In genomic region chr3:128922804-128923459, GRCh38 we compare ENCODE assay signal across 11 cellular contexts. TPM values are rescaled to one million over a fixed set of nuclear protein-coding genes. Genes with fewer than 3 reads are reported as not detected.
DNase-seq lines count a peak whose midpoint lies in the region; ATAC-seq, FAIRE-seq and TF ChIP-seq lines count a peak whose summit lies in the region.
"Had no signal": no experiment of that assay in that cellular context is flagged by ENCODE, and none has a peak within 500 bp of the region (broad histone marks: within the 10 kb centered on the region; RNA-seq: fewer than 3 reads in every experiment).

No MANE protein-coding gene starts in this region.

- peak overlapping the region; percentile 67 for H3K4me3 Mint-ChIP-seq in activated T-helper 1 cell treated with anti-CD3 and anti-CD28 coated beads, Interleukin-12 subunit alpha, Interleukin-12 subunit beta, Interleukin-2, Interleukin-4 antibody, amounts not matched to agents 30 ng/mL and 10 ng/mL and 1 ng/mL, durations not matched to agents 14 hours and 24 hours and 36 hours
- H3K4me3 Mint-ChIP-seq in osteocyte (ENCODE audit: unreplicated experiment), result no peak overlapping the region

- H3K79me2 ChIP-seq in GM23248 (ENCODE audit: insufficient read depth), result no peaks in the 10 kb centered on the region

- no peak overlapping the region for H2AFZ ChIP-seq in GM23248

- peak overlapping the region; percentile 70 for H3K27ac Mint-ChIP-seq in activated T-helper 1 cell treated with anti-CD3 and anti-CD28 coated beads, Interleukin-12 subunit alpha, Interleukin-12 subunit beta, Interleukin-2, Interleukin-4 antibody, amounts not matched to agents 30 ng/mL and 10 ng/mL and 1 ng/mL, durations not matched to agents 14 hours and 24 hours and 36 hours
- no peak overlapping the region for H3K27ac Mint-ChIP-seq in osteocyte (ENCODE audit: unreplicated experiment)

- H3K36me3 ChIP-seq in GM23248 (ENCODE audit: low read depth), result peaks cover 3% of the 10 kb centered on the region; the same call in 1 of the 2 replicates

- 84 to 89% methylated on average over 10 of the region's 10 CpGs for WGBS in GM23248 (ENCODE audit: low coverage in 1 of 2, low lambda C conversion rate in 2 of 2, missing lambda C conversion rate in 2 of 2), 2 experiments

- H3K4me1 Mint-ChIP-seq in activated T-helper 1 cell treated with anti-CD3 and anti-CD28 coated beads, Interleukin-12 subunit alpha, Interleukin-12 subunit beta, Interleukin-2, Interleukin-4 antibody, amounts not matched to agents 30 ng/mL and 10 ng/mL and 1 ng/mL, durations not matched to agents 14 hours and 24 hours and 36 hours (ENCODE audit: low read depth), result peaks cover 37% of the 10 kb centered on the region
- H3K4me1 Mint-ChIP-seq in osteocyte (ENCODE audit: unreplicated experiment), result no peaks in the 10 kb centered on the region

- peaks cover 41% of the 10 kb centered on the region for H3K9me3 Mint-ChIP-seq in activated T-helper 1 cell treated with anti-CD3 and anti-CD28 coated beads, Interleukin-12 subunit alpha, Interleukin-12 subunit beta, Interleukin-2, Interleukin-4 antibody, amounts not matched to agents 30 ng/mL and 10 ng/mL and 1 ng/mL, durations not matched to agents 14 hours and 24 hours and 36 hours
- peaks cover 43% of the 10 kb centered on the region for H3K9me3 Mint-ChIP-seq in osteocyte (ENCODE audit: unreplicated experiment)

- intact Hi-C loops in activated T-helper 1 cell treated with anti-CD3 and anti-CD28 coated beads, Interleukin-12 subunit alpha, Interleukin-12 subunit beta, Interleukin-2, Interleukin-4 antibody, amounts not matched to agents 30 ng/mL and 10 ng/mL and 1 ng/mL, durations not matched to agents 14 hours and 24 hours and 36 hours (cut with micrococcal nuclease), result loop anchor here (1.0 to 5.0 kb wide), 6 partner anchors 44 to 306 kb away; partner anchors contain the start of gene ACAD9

- FAIRE-seq in urothelium cell line (lab: Jason Lieb, UNC), result no peak

- in situ Hi-C loops in GM23248 (cut with MboI), result no loop called here

- ATAC-seq in stimulated activated naive CD8-positive, alpha-beta T cell treated with anti-CD3 and anti-CD28 coated beads, Interleukin-15, Interleukin-2, amounts not matched to agents 100 U/mL and 50 U/mL, for 24 hours, result peak; percentile 97

- H3K4me2 ChIP-seq in GM23248 (ENCODE audit: unreplicated experiment), result no peak overlapping the region

- H3K4me1 ChIP-seq in GM23248 (ENCODE audit: insufficient read depth), result no peaks in the 10 kb centered on the region
- H3K4me1 ChIP-seq: stomach had no signal

- peaks cover 32% of the 10 kb centered on the region for H3K36me3 Mint-ChIP-seq in activated T-helper 1 cell treated with anti-CD3 and anti-CD28 coated beads, Interleukin-12 subunit alpha, Interleukin-12 subunit beta, Interleukin-2, Interleukin-4 antibody, amounts not matched to agents 30 ng/mL and 10 ng/mL and 1 ng/mL, durations not matched to agents 14 hours and 24 hours and 36 hours (ENCODE audit: low read depth)
- H3K36me3 Mint-ChIP-seq in osteocyte (ENCODE audit: unreplicated experiment), result peaks cover 22% of the 10 kb centered on the region

- H3F3A ChIP-seq in GM23248 (ENCODE audit: insufficient read depth), result no peaks in the 10 kb centered on the region

- H3K9me3 ChIP-seq in GM23248 (ENCODE audit: low read depth), result no peaks in the 10 kb centered on the region

- H4K20me1 ChIP-seq in GM23248 (ENCODE audit: insufficient read depth), result no peaks in the 10 kb centered on the region

- peaks cover 4% of the 10 kb centered on the region for H3K27me3 Mint-ChIP-seq in activated T-helper 1 cell treated with anti-CD3 and anti-CD28 coated beads, Interleukin-12 subunit alpha, Interleukin-12 subunit beta, Interleukin-2, Interleukin-4 antibody, amounts not matched to agents 30 ng/mL and 10 ng/mL and 1 ng/mL, durations not matched to agents 14 hours and 24 hours and 36 hours (ENCODE audit: insufficient read depth)
- H3K27me3 Mint-ChIP-seq in osteocyte (ENCODE audit: unreplicated experiment), result no peaks in the 10 kb centered on the region

- no peak for TF ChIP-seq CTCF in osteocyte (IDR thresholded peaks at IDR 0.05)

- DNase-seq in T-helper 22 cell (ENCODE audit: low read depth) (peak; percentile 14), osteocyte (ENCODE audit: extremely low spot score, unreplicated experiment) (peak; percentile 49), NCI-H1417 treated with DMSO at 0.1 percent for 48 hours (lab: John Stamatoyannopoulos, UW) (no peak), GM23248 (no peak), urothelium cell line (ENCODE audit: low spot score) (no peak)
- DNase-seq in activated T-helper 1 cell treated with anti-CD3 and anti-CD28 coated beads, Interleukin-12 subunit alpha, Interleukin-12 subunit beta, Interleukin-2, Interleukin-4 antibody, amounts not matched to agents 30 ng/mL and 10 ng/mL and 1 ng/mL, durations not matched to agents 14 hours and 24 hours and 36 hours (ENCODE audit: low spot score), result peak; percentile 46
- DNase-seq in stimulated activated naive CD8-positive, alpha-beta T cell treated with anti-CD3 and anti-CD28 coated beads, Interleukin-15, Interleukin-2, amounts not matched to agents 100 U/mL and 50 U/mL, for 24 hours, result peak; percentile 68
- DNase-seq: GF-D8, mammary epithelial cell, stomach had no signal

- no peak overlapping the region for H3K4me3 ChIP-seq in GM23248
- H3K4me3 ChIP-seq: stomach had no signal

- H3K27me3 ChIP-seq in GM23248 (replicated peaks; ENCODE audit: insufficient read depth), result no peaks in the 10 kb centered on the region
- H3K27me3 ChIP-seq: stomach had no signal

- H3K9me2 ChIP-seq in GM23248 (ENCODE audit: insufficient read depth), result no peaks in the 10 kb centered on the region

- no peak overlapping the region for H3K9ac ChIP-seq in GM23248

- no peak overlapping the region for H3K27ac ChIP-seq in GM23248
- H3K27ac ChIP-seq: epithelial cell of prostate, stomach had no signal

RNA-seq across cellular contexts. Expression of gene ACAD9, which starts 43.5 kb away (rescaled TPM):
- 65.3 and 67.2 TPM in 2 replicates for total RNA-seq in activated T-helper 1 cell treated with anti-CD3 and anti-CD28 coated beads, Interleukin-12 subunit alpha, Interleukin-12 subunit beta, Interleukin-2, Interleukin-4 antibody, amounts not matched to agents 30 ng/mL and 10 ng/mL and 1 ng/mL, durations not matched to agents 14 hours and 24 hours and 36 hours
- total RNA-seq in osteocyte, result 45.4 and 50.8 TPM in 2 replicates
- total RNA-seq in GM23248 (2014; rRNA removed; shearing (Covaris generic)), result 22.3 and 27.3 TPM in 2 replicates
- 29.7 and 32.9 TPM in 2 replicates for polyA plus RNA-seq in GM23248 (2016; fragmentation: Nextera tagmentation; extraction: Ambion mirVana)

Comparison
In these comparisons a context has a peak if more than half of its experiments do, and no peak if none do; other contexts are left out.
1. DNase-seq: peak in T-helper 22 cell (single experiment), activated T-helper 1 cell treated with anti-CD3 and anti-CD28 coated beads, Interleukin-12 subunit alpha, Interleukin-12 subunit beta, Interleukin-2, Interleukin-4 antibody, amounts not matched to agents 30 ng/mL and 10 ng/mL and 1 ng/mL, durations not matched to agents 14 hours and 24 hours and 36 hours (single experiment), osteocyte (single experiment) and stimulated activated naive CD8-positive, alpha-beta T cell treated with anti-CD3 and anti-CD28 coated beads, Interleukin-15, Interleukin-2, amounts not matched to agents 100 U/mL and 50 U/mL, for 24 hours (single experiment); none in NCI-H1417 treated with DMSO at 0.1 percent for 48 hours (single experiment), GM23248 (single experiment) and urothelium cell line (single experiment).